Comparison of ENCODE assay signal across 18 cellular contexts in genomic region chr12:53302903-53303302, GRCh38. TPM values are rescaled to one million over a fixed set of nuclear protein-coding genes. Genes with fewer than 3 reads are reported as not detected.
DNase-seq lines count a peak whose midpoint lies in the region; ATAC-seq and TF ChIP-seq lines count a peak whose summit lies in the region.
"Had no signal": no experiment of that assay in that cellular context is flagged by ENCODE, and none has a peak within 500 bp of the region (broad histone marks: within the 10 kb centered on the region; RNA-seq: fewer than 3 reads in every experiment).

No MANE protein-coding gene starts in this region.

- POLR2A ChIA-PET in activated CD4-positive, alpha-beta memory T cell treated with anti-CD3 and anti-CD28 coated beads for 36 hours (lab: Charles Lee), result interaction anchor here (1.3 kb wide), 1 partner anchor 22 kb away, joined by 3 read pairs; no protein-coding TSS in a partner anchor

- CTCF ChIA-PET in activated CD4-positive, alpha-beta memory T cell treated with anti-CD3 and anti-CD28 coated beads for 36 hours (lab: Charles Lee), result interaction anchor here (1.1 to 2.8 kb wide), 3 partner anchors 17 to 89 kb away, joined by 3 to 16 read pairs (median 3); partner anchors contain the start of gene AAAS

- intact Hi-C loops in activated CD4-positive, alpha-beta memory T cell treated with anti-CD3 and anti-CD28 coated beads for 36 hours (cut with micrococcal nuclease), result no loop called here

- no peaks in the 10 kb centered on the region for H3K27me3 Mint-ChIP-seq in activated naive CD4-positive, alpha-beta T cell treated with anti-CD3 and anti-CD28 coated beads, Interleukin-2, amount 50 U/mL, for 24 hours
- no peaks in the 10 kb centered on the region for H3K27me3 Mint-ChIP-seq in activated CD4-positive, alpha-beta memory T cell treated with anti-CD3 and anti-CD28 coated beads for 36 hours
- H3K27me3 Mint-ChIP-seq in glutamatergic neuron (ENCODE audit: unreplicated experiment), result peaks cover 8% of the 10 kb centered on the region
- H3K27me3 Mint-ChIP-seq in stimulated activated memory B cell treated with anti-CD40 and anti-IgM and Interleukin-4, amounts not matched to agents 10 μg/mL and 1 μg/mL and 100 μg/mL, for 72 hours, result no peaks in the 10 kb centered on the region
- H3K27me3 Mint-ChIP-seq: memory B cell had no signal

- H3K4me3 Mint-ChIP-seq in activated naive CD4-positive, alpha-beta T cell treated with anti-CD3 and anti-CD28 coated beads, Interleukin-2, amount 50 U/mL, for 24 hours, result peak overlapping the region; percentile 49
- H3K4me3 Mint-ChIP-seq in activated CD4-positive, alpha-beta memory T cell treated with anti-CD3 and anti-CD28 coated beads for 36 hours, result no peak overlapping the region
- peak overlapping the region; percentile 36 for H3K4me3 Mint-ChIP-seq in glutamatergic neuron (ENCODE audit: unreplicated experiment)
- H3K4me3 Mint-ChIP-seq in stimulated activated memory B cell treated with anti-CD40 and anti-IgM and Interleukin-4, amounts not matched to agents 10 μg/mL and 1 μg/mL and 100 μg/mL, for 72 hours, result peak overlapping the region; percentile 24

- DNase-seq in activated naive CD4-positive, alpha-beta T cell treated with anti-CD3 and anti-CD28 coated beads, Interleukin-2, amount 50 U/mL, for 16 hours, result no peak
- no peak for DNase-seq in activated CD4-positive, alpha-beta memory T cell treated with anti-CD3 and anti-CD28 coated beads for 36 hours
- DNase-seq in glutamatergic neuron (no peak), Ammon's horn (ENCODE audit: low spot score) (no peak), GM10266 (ENCODE audit: extremely low spot score) (no peak), ACHN (no peak)
- DNase-seq: amygdala, heart right ventricle, NCI-H2029 treated with DMSO at 0.1 percent for 48 hours, NCI-H510A, right cardiac atrium, substantia nigra, T-helper 1 cell had no signal

- no peak for ATAC-seq in stimulated activated memory B cell treated with anti-CD40 and anti-IgM and Interleukin-4, amounts not matched to agents 10 μg/mL and 1 μg/mL and 100 μg/mL, for 72 hours
- ATAC-seq: GM12878, heart right ventricle, right cardiac atrium had no signal

- in situ Hi-C loops in ACHN (cut with HindIII; ENCODE audit: low pct_ligation_motif_present, low pct_unique_long_range_greater_than_20kb, low sequenced_read_pairs), result no loop called here

- H3K27ac Mint-ChIP-seq in activated naive CD4-positive, alpha-beta T cell treated with anti-CD3 and anti-CD28 coated beads, Interleukin-2, amount 50 U/mL, for 24 hours, result peak overlapping the region; percentile 84
- peak overlapping the region; percentile 15 for H3K27ac Mint-ChIP-seq in activated CD4-positive, alpha-beta memory T cell treated with anti-CD3 and anti-CD28 coated beads for 36 hours
- no peak overlapping the region for H3K27ac Mint-ChIP-seq in glutamatergic neuron (ENCODE audit: unreplicated experiment)
- peak overlapping the region; percentile 89 for H3K27ac Mint-ChIP-seq in stimulated activated memory B cell treated with anti-CD40 and anti-IgM and Interleukin-4, amounts not matched to agents 10 μg/mL and 1 μg/mL and 100 μg/mL, for 72 hours

- TF ChIP-seq CTCF in glutamatergic neuron (IDR thresholded peaks at IDR 0.05; ENCODE audit: partially characterized antibody, unreplicated experiment) (no peak), GM10266 (IDR thresholded peaks at IDR 0.05; ENCODE audit: control insufficient read depth, insufficient read depth, low read depth, missing control alignments) (no peak)

- H3K4me1 Mint-ChIP-seq in activated naive CD4-positive, alpha-beta T cell treated with anti-CD3 and anti-CD28 coated beads, Interleukin-2, amount 50 U/mL, for 24 hours, result peaks cover 48% of the 10 kb centered on the region
- H3K4me1 Mint-ChIP-seq in activated CD4-positive, alpha-beta memory T cell treated with anti-CD3 and anti-CD28 coated beads for 36 hours (ENCODE audit: low read depth), result peaks cover 44% of the 10 kb centered on the region
- H3K4me1 Mint-ChIP-seq in glutamatergic neuron (ENCODE audit: low read depth, unreplicated experiment), result peaks cover 11% of the 10 kb centered on the region
- peaks cover 56% of the 10 kb centered on the region for H3K4me1 Mint-ChIP-seq in stimulated activated memory B cell treated with anti-CD40 and anti-IgM and Interleukin-4, amounts not matched to agents 10 μg/mL and 1 μg/mL and 100 μg/mL, for 72 hours

- peaks cover 15% of the 10 kb centered on the region for H3K36me3 Mint-ChIP-seq in activated naive CD4-positive, alpha-beta T cell treated with anti-CD3 and anti-CD28 coated beads, Interleukin-2, amount 50 U/mL, for 24 hours
- peaks cover 49% of the 10 kb centered on the region for H3K36me3 Mint-ChIP-seq in activated CD4-positive, alpha-beta memory T cell treated with anti-CD3 and anti-CD28 coated beads for 36 hours
- H3K36me3 Mint-ChIP-seq in glutamatergic neuron (ENCODE audit: unreplicated experiment), result no peaks in the 10 kb centered on the region
- peaks cover 73% of the 10 kb centered on the region for H3K36me3 Mint-ChIP-seq in stimulated activated memory B cell treated with anti-CD40 and anti-IgM and Interleukin-4, amounts not matched to agents 10 μg/mL and 1 μg/mL and 100 μg/mL, for 72 hours

- H3K9me3 Mint-ChIP-seq in activated naive CD4-positive, alpha-beta T cell treated with anti-CD3 and anti-CD28 coated beads, Interleukin-2, amount 50 U/mL, for 24 hours, result no peaks in the 10 kb centered on the region
- no peaks in the 10 kb centered on the region for H3K9me3 Mint-ChIP-seq in activated CD4-positive, alpha-beta memory T cell treated with anti-CD3 and anti-CD28 coated beads for 36 hours
- H3K9me3 Mint-ChIP-seq in glutamatergic neuron (ENCODE audit: unreplicated experiment), result peaks cover 3% of the 10 kb centered on the region
- no peaks in the 10 kb centered on the region for H3K9me3 Mint-ChIP-seq in stimulated activated memory B cell treated with anti-CD40 and anti-IgM and Interleukin-4, amounts not matched to agents 10 μg/mL and 1 μg/mL and 100 μg/mL, for 72 hours
- H3K9me3 Mint-ChIP-seq: memory B cell had no signal

RNA-seq across cellular contexts. Expression of gene MYG1, which starts 3.4 kb away (rescaled TPM):
- 10 to 100 TPM; 77.9 to 82.5 TPM for total RNA-seq in activated CD4-positive, alpha-beta memory T cell treated with anti-CD3 and anti-CD28 coated beads for 36 hours
- total RNA-seq in glutamatergic neuron (ENCODE audit: unreplicated experiment), result 66.1 TPM

RNA-seq across cellular contexts. Expression of gene PFDN5, which starts 7.6 kb away (rescaled TPM):
- total RNA-seq in activated CD4-positive, alpha-beta memory T cell treated with anti-CD3 and anti-CD28 coated beads for 36 hours, result 100 to 1,000 TPM; 354 to 359 TPM
- 292 TPM for total RNA-seq in glutamatergic neuron (ENCODE audit: unreplicated experiment)

RNA-seq across cellular contexts. Expression of gene AAAS, which starts 18.5 kb away (rescaled TPM):
- total RNA-seq in activated CD4-positive, alpha-beta memory T cell treated with anti-CD3 and anti-CD28 coated beads for 36 hours, result 10 to 100 TPM; 74.5 to 80.7 TPM
- 57.5 TPM for total RNA-seq in glutamatergic neuron (ENCODE audit: unreplicated experiment)

RNA-seq across cellular contexts. Expression of gene SP7, which starts 33.3 kb away (rescaled TPM):
- not detected for total RNA-seq in activated CD4-positive, alpha-beta memory T cell treated with anti-CD3 and anti-CD28 coated beads for 36 hours
- total RNA-seq in glutamatergic neuron (ENCODE audit: unreplicated experiment), result not detected
- total RNA-seq: cerebellum, GM12878, heart right ventricle, right cardiac atrium had no signal

RNA-seq across cellular contexts. Expression of gene ESPL1, which starts 34.8 kb away (rescaled TPM):
- 10 to 100 TPM; 70.0 to 77.2 TPM for total RNA-seq in activated CD4-positive, alpha-beta memory T cell treated with anti-CD3 and anti-CD28 coated beads for 36 hours
- 5.1 TPM for total RNA-seq in glutamatergic neuron (ENCODE audit: unreplicated experiment)
